ENCODE assay signal across 8 cellular contexts in genomic region chr2:26764078-26764887, GRCh38. TPM values are rescaled to one million over a fixed set of nuclear protein-coding genes. Genes with fewer than 3 reads are reported as not detected.
DNase-seq lines count a peak whose midpoint lies in the region; ATAC-seq and TF ChIP-seq lines count a peak whose summit lies in the region.

A gene with protein sequence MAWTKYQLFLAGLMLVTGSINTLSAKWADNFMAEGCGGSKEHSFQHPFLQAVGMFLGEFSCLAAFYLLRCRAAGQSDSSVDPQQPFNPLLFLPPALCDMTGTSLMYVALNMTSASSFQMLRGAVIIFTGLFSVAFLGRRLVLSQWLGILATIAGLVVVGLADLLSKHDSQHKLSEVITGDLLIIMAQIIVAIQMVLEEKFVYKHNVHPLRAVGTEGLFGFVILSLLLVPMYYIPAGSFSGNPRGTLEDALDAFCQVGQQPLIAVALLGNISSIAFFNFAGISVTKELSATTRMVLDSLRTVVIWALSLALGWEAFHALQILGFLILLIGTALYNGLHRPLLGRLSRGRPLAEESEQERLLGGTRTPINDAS (plus strand): TSS chr2:26764284. CDS start chr2:26764350, 66 bp downstream.

- peak within 1 kb of the TSS; percentile 95 for H3K9ac ChIP-seq in SK-N-MC (ENCODE audit: insufficient read length)

- peak within 1 kb of the TSS; percentile 99 for H3K4me2 ChIP-seq in DOHH2 (ENCODE audit: low read length)

- H3K79me2 ChIP-seq in DOHH2 (ENCODE audit: control insufficient read depth, low read length): peaks cover 40% of the 10 kb centered on the region

- peak within 1 kb of the TSS; percentile 95 to 99 for H3K27ac Mint-ChIP-seq in activated naive CD4-positive, alpha-beta T cell treated with anti-CD3 and anti-CD28 coated beads, Interleukin-2, amount 50 U/mL, for 72 hours

- H3K27me3 ChIP-seq in DOHH2 (ENCODE audit: control insufficient read depth, low read length): no peaks in the 10 kb centered on the region
- H3K27me3 ChIP-seq in suprapubic skin: no peaks in the 10 kb centered on the region

- H3K9me3 ChIP-seq in DOHH2 (ENCODE audit: control insufficient read depth, insufficient read depth, low read length) (no peaks in the 10 kb centered on the region), SK-N-MC (ENCODE audit: low read depth, low read length) (no peaks in the 10 kb centered on the region), suprapubic skin (no peaks in the 10 kb centered on the region)

- DNase-seq in LHCN-M2 (ENCODE audit: low read depth) (peak; percentile 78), SK-N-MC (ENCODE audit: low read depth, low spot score) (no peak), glomerular endothelial cell (ENCODE audit: extremely low read depth, low read depth, low spot score) (no peak), omental fat pad (ENCODE audit: low spot score) (peak; percentile 51), suprapubic skin (ENCODE audit: low spot score in 2 of 2) (peak; percentile 87 to 89)
- DNase-seq in activated naive CD4-positive, alpha-beta T cell treated with anti-CD3 and anti-CD28 coated beads, Interleukin-2, amount 50 U/mL, for 72 hours (ENCODE audit: low spot score in 2 of 2): peak; percentile 86

- 2% methylated on average over 46 of the region's 68 CpGs for WGBS in suprapubic skin

- H3K36me3 Mint-ChIP-seq in activated naive CD4-positive, alpha-beta T cell treated with anti-CD3 and anti-CD28 coated beads, Interleukin-2, amount 50 U/mL, for 72 hours: peaks cover 4 to 5% of the 10 kb centered on the region in 2 donors

- TF ChIP-seq EP300 in suprapubic skin (IDR thresholded peaks at IDR 0.05): no peak

- H3K9me2 ChIP-seq in DOHH2 (replicated peaks; ENCODE audit: control insufficient read depth, low read length): no peaks in the 10 kb centered on the region

- ATAC-seq in GM21723 (IDR thresholded peaks at IDR 0.05; ENCODE audit: unreplicated experiment): peak; percentile 83
- peak; percentile 90 to 97 for ATAC-seq in activated naive CD4-positive, alpha-beta T cell treated with anti-CD3 and anti-CD28 coated beads, Interleukin-2, amount 50 U/mL, for 72 hours
- peak; percentile 89 for ATAC-seq in omental fat pad (ENCODE audit: low FRiP score)

- no peaks in the 10 kb centered on the region for H3K9me3 Mint-ChIP-seq in activated naive CD4-positive, alpha-beta T cell treated with anti-CD3 and anti-CD28 coated beads, Interleukin-2, amount 50 U/mL, for 72 hours

- H4K20me1 ChIP-seq in DOHH2 (ENCODE audit: control insufficient read depth, insufficient read depth, low read depth, low read length): no peaks in the 10 kb centered on the region

- no peak for TF ChIP-seq CTCF in DOHH2 (IDR thresholded peaks at IDR 0.05; ENCODE audit: low read depth, low read length, poor library complexity, severe bottlenecking)
- TF ChIP-seq CTCF in omental fat pad (IDR thresholded peaks at IDR 0.05): no peak
- TF ChIP-seq CTCF in suprapubic skin (IDR thresholded peaks at IDR 0.05): no peak

- H3K27ac ChIP-seq in DOHH2 (ENCODE audit: low read depth, low read length): no peak within 1 kb of the TSS
- no peak within 1 kb of the TSS for H3K27ac ChIP-seq in SK-N-MC
- peak within 1 kb of the TSS; percentile 88 for H3K27ac ChIP-seq in suprapubic skin

- H3K36me3 ChIP-seq in DOHH2 (ENCODE audit: control insufficient read depth, low read length) (peaks cover 10% of the 10 kb centered on the region), SK-N-MC (ENCODE audit: insufficient read depth, low read length) (no peaks in the 10 kb centered on the region), suprapubic skin (no peaks in the 10 kb centered on the region)

- TF ChIP-seq POLR2A in suprapubic skin (IDR thresholded peaks at IDR 0.05): peak; percentile 20 to 90

- H3K4me3 ChIP-seq in DOHH2 (ENCODE audit: low read length): peak within 1 kb of the TSS; percentile 99
- H3K4me3 ChIP-seq in SK-N-MC: peak within 1 kb of the TSS; percentile 88
- H3K4me3 ChIP-seq in suprapubic skin: peak within 1 kb of the TSS; percentile 67

- H3F3A ChIP-seq in DOHH2 (ENCODE audit: control insufficient read depth, insufficient read depth): no peaks in the 10 kb centered on the region

- peaks cover 19% of the 10 kb centered on the region for H3K4me1 ChIP-seq in DOHH2 (ENCODE audit: control insufficient read depth, low read length)
- H3K4me1 ChIP-seq in suprapubic skin: peaks cover 55% of the 10 kb centered on the region

RNA-seq across cellular contexts. Expression of the gene that starts here (rescaled TPM):
- 27.7 and 34.8 TPM in 2 replicates for total RNA-seq in LHCN-M2 (2014; rRNA removed)
- polyA plus RNA-seq in LHCN-M2 (2012): 17.7 TPM
- total RNA-seq in activated naive CD4-positive, alpha-beta T cell treated with anti-CD3 and anti-CD28 coated beads, Interleukin-2, amount 50 U/mL, for 72 hours: 1 to 10 TPM; 5.1 to 8.6 TPM
- 37.2 and 43.4 TPM in 2 replicates for total RNA-seq in glomerular endothelial cell
- total RNA-seq in omental fat pad: 10 to 100 TPM; 43.0 to 84.9 (median 57.7) TPM
- 100 to 1,000 TPM in 1 of 4 donors, 10 to 100 TPM in 3; 76.3 to 114 (median 86.2) TPM for total RNA-seq in suprapubic skin

Comparison
In these comparisons a context has a peak if more than half of its experiments do, and no peak if none do; other contexts are left out.
1. DNase-seq: peak in LHCN-M2 (single experiment), activated naive CD4-positive, alpha-beta T cell treated with anti-CD3 and anti-CD28 coated beads, Interleukin-2, amount 50 U/mL, for 72 hours (2 of 2), omental fat pad (single experiment) and suprapubic skin (2 of 2); none in SK-N-MC (single experiment) and glomerular endothelial cell (single experiment).
2. Peak in every context shown above with its lines, with median percentiles within 50 percentile points of each other: H3K4me3 ChIP-seq and ATAC-seq.